In genomic region chr1:150164224-150164623, GRCh38 we compare ENCODE assay signal across 1 cellular context.
TF ChIP-seq lines count a peak whose summit lies in the region.

No MANE protein-coding gene starts in this region.

TF ChIP-seq in H1, 55 proteins besides CTCF, POLR2A, EP300 and RAD21 (continued from another document):
- TF ChIP-seq USF2 (IDR thresholded peaks at IDR 0.05; ENCODE audit: low read length) (no peak), CHD2 (IDR thresholded peaks at IDR 0.05; ENCODE audit: low read length) (no peak)
